9 cellular contexts compared by ENCODE assay signal in genomic region chr11:69443968-69444364, GRCh38. TPM values are rescaled to one million over a fixed set of nuclear protein-coding genes. Genes with fewer than 3 reads are reported as not detected.
A peak's percentile ranks its signal among the peaks of the same experiment; 100 is the strongest.
DNase-seq lines count a peak whose midpoint lies in the region; TF ChIP-seq lines count a peak whose summit lies in the region.
"Had no signal": no experiment of that assay in that cellular context is flagged by ENCODE, and none has a peak within 500 bp of the region (broad histone marks: within the 10 kb centered on the region; RNA-seq: fewer than 3 reads in every experiment).

No MANE protein-coding gene starts in this region.

- peak overlapping the region; percentile 75 for H3K27ac ChIP-seq in CD8-positive, alpha-beta memory T cell (ENCODE audit: low read depth, low read length)
- H3K27ac ChIP-seq in SK-N-MC (no peak overlapping the region), fibroblast of lung (ENCODE audit: insufficient read depth, low read length) (peak overlapping the region; percentile 86), trophoblast cell (ENCODE audit: low read depth, low read length) (peak overlapping the region; percentile 60)

- H2BK12ac ChIP-seq in trophoblast cell (ENCODE audit: low read length) = peak overlapping the region; percentile 13

- peak overlapping the region; percentile 75 for H4K91ac ChIP-seq in trophoblast cell (ENCODE audit: low read depth, low read length)

- H3K79me1 ChIP-seq in trophoblast cell (ENCODE audit: low read length) = peaks cover 16% of the 10 kb centered on the region

- H3K27ac Mint-ChIP-seq in CD8-positive, alpha-beta memory T cell = no peak overlapping the region

- no peak for TF ChIP-seq CTCF in fibroblast of lung (conservative IDR thresholded peaks at IDR 0.05 in 1 of 2, IDR thresholded peaks at IDR 0.05 in 1 of 2; ENCODE audit: low read depth in 1 of 2, low read length in 2 of 2)

- no peak overlapping the region for H2BK120ac ChIP-seq in trophoblast cell (ENCODE audit: insufficient read depth, low read length, poor library complexity)

- H3K4ac ChIP-seq in trophoblast cell (ENCODE audit: low read depth, low read length) = no peak overlapping the region

- H3K4me1 ChIP-seq in CD8-positive, alpha-beta memory T cell (ENCODE audit: insufficient read depth, low read length) = peaks cover 6% of the 10 kb centered on the region
- peaks cover 27% of the 10 kb centered on the region for H3K4me1 ChIP-seq in fibroblast of lung (ENCODE audit: control insufficient read depth, extremely low read depth, insufficient read depth, low read length)
- peaks cover 26 to 35% of the 10 kb centered on the region in 2 experiments for H3K4me1 ChIP-seq in trophoblast cell (ENCODE audit: control insufficient read depth in 1 of 2, insufficient read depth in 2 of 2, low read length in 2 of 2)

- no peak overlapping the region for H3K18ac ChIP-seq in trophoblast cell (ENCODE audit: low read length)

- no peaks in the 10 kb centered on the region for H3K9me3 ChIP-seq in CD8-positive, alpha-beta memory T cell (ENCODE audit: low read length)
- no peaks in the 10 kb centered on the region for H3K9me3 ChIP-seq in SK-N-MC (ENCODE audit: low read depth, low read length)
- H3K9me3 ChIP-seq in fibroblast of lung (ENCODE audit: control insufficient read depth, insufficient read depth, low read depth, low read length) = no peaks in the 10 kb centered on the region
- no peaks in the 10 kb centered on the region for H3K9me3 ChIP-seq in trophoblast cell (ENCODE audit: insufficient read depth, low read depth, low read length)

- no peak overlapping the region for H3K23ac ChIP-seq in trophoblast cell (ENCODE audit: low read length)

- H3K79me2 ChIP-seq in fibroblast of lung (ENCODE audit: control insufficient read depth, insufficient read depth, low read length) (no peaks in the 10 kb centered on the region), trophoblast cell (ENCODE audit: control insufficient read depth, insufficient read depth, low read length, poor library complexity) (no peaks in the 10 kb centered on the region)

- H4K12ac ChIP-seq in trophoblast cell (ENCODE audit: low read depth, low read length) = no peak overlapping the region

- H3K4me3 ChIP-seq in CD8-positive, alpha-beta memory T cell (ENCODE audit: low read length) = peak overlapping the region; percentile 38
- peak overlapping the region; percentile 71 for H3K4me3 ChIP-seq in SK-N-MC
- peak overlapping the region in 2 of 4 experiments; percentile 2 to 50 for H3K4me3 ChIP-seq in fibroblast of lung (replicated peaks in 1 of 4; ENCODE audit: control extremely low read depth in 1 of 4, insufficient read depth in 1 of 4, low read depth in 3 of 4, low read length in 4 of 4)
- H3K4me3 ChIP-seq in trophoblast cell (ENCODE audit: low read depth, low read length) = no peak overlapping the region

- H4K8ac ChIP-seq in trophoblast cell (ENCODE audit: low read depth, low read length) = peak overlapping the region; percentile 59

- H3K4me3 Mint-ChIP-seq in CD8-positive, alpha-beta memory T cell = peak overlapping the region in 5 of 7 donors; percentile 38 to 76 (median 67)

- no peak for DNase-seq in CD8-positive, alpha-beta memory T cell
- DNase-seq in SK-N-MC (ENCODE audit: low read depth, low spot score) (no peak), fibroblast of lung (ENCODE audit: low read depth in 2 of 2) (peak in 1 of 2 donors; percentile 51), trophoblast cell (no peak), NCI-H748 (lab: John Stamatoyannopoulos, UW; ENCODE audit: unreplicated experiment) (no peak), NCI-H1417 treated with DMSO at 0.1 percent for 48 hours (lab: John Stamatoyannopoulos, UW) (no peak), NCI-H1436 (lab: John Stamatoyannopoulos, UW) (no peak), NCI-H2081 (lab: John Stamatoyannopoulos, UW) (no peak)

- H2AK5ac ChIP-seq in trophoblast cell (ENCODE audit: low read length) = no peak overlapping the region

- peaks cover 0 to 12% (median 5%) of the 10 kb centered on the region in 3 donors for H3K4me1 Mint-ChIP-seq in CD8-positive, alpha-beta memory T cell

- peak overlapping the region; percentile 35 for H2BK5ac ChIP-seq in trophoblast cell (ENCODE audit: low read depth, low read length, poor library complexity)

- H2AFZ ChIP-seq in fibroblast of lung (ENCODE audit: low read length) = no peak overlapping the region
- no peak overlapping the region for H2AFZ ChIP-seq in trophoblast cell (ENCODE audit: insufficient read depth, low read length, poor library complexity)

- H3K36me3 ChIP-seq in CD8-positive, alpha-beta memory T cell (ENCODE audit: insufficient read depth, low read length) = no peaks in the 10 kb centered on the region
- H3K36me3 ChIP-seq in SK-N-MC (ENCODE audit: insufficient read depth, low read length) = no peaks in the 10 kb centered on the region
- no peaks in the 10 kb centered on the region for H3K36me3 ChIP-seq in fibroblast of lung (ENCODE audit: control insufficient read depth, insufficient read depth, low read length)
- H3K36me3 ChIP-seq in trophoblast cell (ENCODE audit: control insufficient read depth in 1 of 2, insufficient read depth in 2 of 2, low read length in 2 of 2) = no peaks in the 10 kb centered on the region

- H3K9ac ChIP-seq in SK-N-MC (ENCODE audit: insufficient read length) = no peak overlapping the region
- peak overlapping the region; percentile 82 for H3K9ac ChIP-seq in fibroblast of lung (ENCODE audit: insufficient read depth, low read length)
- H3K9ac ChIP-seq in trophoblast cell (ENCODE audit: low read length) = no peak overlapping the region

- no peaks in the 10 kb centered on the region for H3K9me3 Mint-ChIP-seq in CD8-positive, alpha-beta memory T cell

- peak overlapping the region; percentile 51 for H3K14ac ChIP-seq in trophoblast cell (ENCODE audit: low read length)

- WGBS in trophoblast cell (ENCODE audit: extremely low coverage, insufficient coverage, insufficient read length) = no CpG with 5 or more reads among the region's 6 CpGs

- H3K27me3 Mint-ChIP-seq in CD8-positive, alpha-beta memory T cell = peaks cover 14 to 25% of the 10 kb centered on the region in 2 donors

- H3K27me3 ChIP-seq in CD8-positive, alpha-beta memory T cell (ENCODE audit: insufficient read depth, low read length, poor library complexity, severe bottlenecking) = no peaks in the 10 kb centered on the region
- H3K27me3 ChIP-seq in fibroblast of lung (ENCODE audit: control insufficient read depth, insufficient read depth, low read length) = no peaks in the 10 kb centered on the region
- no peaks in the 10 kb centered on the region for H3K27me3 ChIP-seq in trophoblast cell (ENCODE audit: insufficient read depth, low read length)

- H3K36me3 Mint-ChIP-seq in CD8-positive, alpha-beta memory T cell = no peaks in the 10 kb centered on the region

- POLR2A ChIA-PET in CD8-positive, alpha-beta memory T cell (lab: Charles Lee) = no interaction called here

- no peaks in the 10 kb centered on the region for H4K20me1 ChIP-seq in fibroblast of lung (ENCODE audit: control insufficient read depth, extremely low read depth, insufficient read depth, low read length)

- peak overlapping the region; percentile 59 for H3K4me2 ChIP-seq in fibroblast of lung (ENCODE audit: extremely low read depth, insufficient read depth, low read length)
- peak overlapping the region; percentile 57 for H3K4me2 ChIP-seq in trophoblast cell (ENCODE audit: low read length)

- CTCF ChIA-PET in CD8-positive, alpha-beta memory T cell (lab: Charles Lee) = no interaction called here

RNA-seq across cellular contexts. Expression of gene LINC01488, which starts 37.5 kb away (rescaled TPM):
- total RNA-seq in CD8-positive, alpha-beta memory T cell = not detected
- polyA plus RNA-seq in CD8-positive, alpha-beta memory T cell = not detected
- not detected in 2 replicates for total RNA-seq in fibroblast of lung
- not detected in 2 replicates for polyA plus RNA-seq in fibroblast of lung
- polyA plus RNA-seq in fibroblast of lung (2012) = 0.03 TPM in 1 of 2 replicates, not detected in the other
- not detected in 2 replicates for polyA minus RNA-seq in fibroblast of lung (ENCODE audit: low replicate concordance)
- polyA plus RNA-seq in trophoblast cell (2013) = 0.05 and 0.08 TPM in 2 replicates
- total RNA-seq: T-helper 2 cell treated with Interferon-gamma antibody and Interleukin-4, amounts not matched to agents 100 ng/mL and 5 ng/mL, for 36 hours had no signal
